ENCODE assay signal across 3 cellular contexts in the genomic region with DNA sequence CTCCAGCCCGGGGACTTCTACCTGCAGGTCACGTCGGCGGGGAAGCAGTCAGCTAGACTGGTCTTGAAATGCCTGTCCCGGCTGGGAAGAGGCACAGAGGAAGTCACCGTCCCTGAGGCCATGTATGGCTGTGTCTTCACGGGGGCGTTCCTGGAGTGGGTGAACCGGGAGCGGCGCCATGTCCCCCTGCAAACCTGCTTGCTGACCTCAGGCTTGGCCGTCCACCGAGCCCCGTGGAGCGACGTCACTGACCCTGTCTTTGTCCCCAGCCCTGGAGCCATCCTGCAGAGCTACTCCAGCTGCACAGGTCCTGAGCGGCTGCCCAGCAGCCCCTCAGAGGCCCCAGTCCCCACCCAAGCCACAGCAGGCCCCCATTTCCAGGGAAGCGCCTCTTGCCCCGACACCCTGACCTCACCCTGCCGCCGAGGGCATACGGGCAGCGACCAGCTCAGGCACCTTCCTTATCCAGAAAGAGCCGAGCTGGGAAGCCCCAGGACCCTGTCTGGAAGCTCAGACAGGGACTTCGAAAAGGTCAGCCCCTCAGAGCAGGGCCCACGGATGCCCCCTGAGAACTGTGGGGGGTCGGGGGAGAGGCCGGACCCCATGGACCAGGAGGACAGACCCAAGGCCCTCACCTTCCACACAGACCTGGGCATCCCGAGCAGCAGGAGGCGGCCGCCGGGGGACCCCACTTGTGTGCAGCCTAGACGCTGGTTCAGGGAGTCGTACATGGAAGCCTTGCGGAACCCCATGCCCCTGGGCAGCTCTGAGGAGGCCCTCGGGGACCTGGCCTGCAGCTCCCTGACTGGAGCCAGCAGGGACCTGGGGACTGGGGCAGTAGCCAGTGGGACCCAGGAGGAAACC.
TF ChIP-seq lines count a peak whose summit lies in the region.

No MANE protein-coding gene starts in this region.

TF ChIP-seq in SK-N-SH, 30 proteins besides CTCF, POLR2A, EP300 and RAD21:
- TF ChIP-seq GABPA (IDR thresholded peaks at IDR 0.05; ENCODE audit: low read depth) = no peak
- TF ChIP-seq, protein P1, sequence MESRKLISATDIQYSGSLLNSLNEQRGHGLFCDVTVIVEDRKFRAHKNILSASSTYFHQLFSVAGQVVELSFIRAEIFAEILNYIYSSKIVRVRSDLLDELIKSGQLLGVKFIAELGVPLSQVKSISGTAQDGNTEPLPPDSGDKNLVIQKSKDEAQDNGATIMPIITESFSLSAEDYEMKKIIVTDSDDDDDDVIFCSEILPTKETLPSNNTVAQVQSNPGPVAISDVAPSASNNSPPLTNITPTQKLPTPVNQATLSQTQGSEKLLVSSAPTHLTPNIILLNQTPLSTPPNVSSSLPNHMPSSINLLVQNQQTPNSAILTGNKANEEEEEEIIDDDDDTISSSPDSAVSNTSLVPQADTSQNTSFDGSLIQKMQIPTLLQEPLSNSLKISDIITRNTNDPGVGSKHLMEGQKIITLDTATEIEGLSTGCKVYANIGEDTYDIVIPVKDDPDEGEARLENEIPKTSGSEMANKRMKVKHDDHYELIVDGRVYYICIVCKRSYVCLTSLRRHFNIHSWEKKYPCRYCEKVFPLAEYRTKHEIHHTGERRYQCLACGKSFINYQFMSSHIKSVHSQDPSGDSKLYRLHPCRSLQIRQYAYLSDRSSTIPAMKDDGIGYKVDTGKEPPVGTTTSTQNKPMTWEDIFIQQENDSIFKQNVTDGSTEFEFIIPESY (IDR thresholded peaks at IDR 0.05; ENCODE audit: borderline replicate concordance, low read depth) = no peak
- no peak for TF ChIP-seq RFX5 (IDR thresholded peaks at IDR 0.05; ENCODE audit: low read length)
- TF ChIP-seq NRF1 (IDR thresholded peaks at IDR 0.05; ENCODE audit: low read depth, low read length) = no peak
- TF ChIP-seq, protein P2, sequence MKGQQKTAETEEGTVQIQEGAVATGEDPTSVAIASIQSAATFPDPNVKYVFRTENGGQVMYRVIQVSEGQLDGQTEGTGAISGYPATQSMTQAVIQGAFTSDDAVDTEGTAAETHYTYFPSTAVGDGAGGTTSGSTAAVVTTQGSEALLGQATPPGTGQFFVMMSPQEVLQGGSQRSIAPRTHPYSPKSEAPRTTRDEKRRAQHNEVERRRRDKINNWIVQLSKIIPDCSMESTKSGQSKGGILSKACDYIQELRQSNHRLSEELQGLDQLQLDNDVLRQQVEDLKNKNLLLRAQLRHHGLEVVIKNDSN (IDR thresholded peaks at IDR 0.05; ENCODE audit: borderline replicate concordance, low read depth) = no peak

TF ChIP-seq in SK-N-SH treated with all-trans-retinoic acid at 6 μM for 48 hours, 23 proteins besides CTCF, POLR2A, EP300 and RAD21:
- TF ChIP-seq ARNTL (CRISPR knock-in tag; IDR thresholded peaks at IDR 0.05; ENCODE audit: borderline replicate concordance, low read depth) (no peak), TCF4 (CRISPR knock-in tag; IDR thresholded peaks at IDR 0.05; ENCODE audit: borderline replicate concordance) (no peak), CSDC2 (CRISPR knock-in tag; IDR thresholded peaks at IDR 0.05) (no peak), OSR1 (CRISPR knock-in tag; IDR thresholded peaks at IDR 0.05) (no peak), TOX (CRISPR knock-in tag; IDR thresholded peaks at IDR 0.05; ENCODE audit: borderline replicate concordance) (no peak), ZNF565 (CRISPR knock-in tag; conservative IDR thresholded peaks at IDR 0.05; ENCODE audit: low read depth) (no peak), ISL1 (CRISPR knock-in tag; IDR thresholded peaks at IDR 0.05) (no peak), ZFP30 (CRISPR knock-in tag; IDR thresholded peaks at IDR 0.05) (no peak)
- TF ChIP-seq, protein P3, sequence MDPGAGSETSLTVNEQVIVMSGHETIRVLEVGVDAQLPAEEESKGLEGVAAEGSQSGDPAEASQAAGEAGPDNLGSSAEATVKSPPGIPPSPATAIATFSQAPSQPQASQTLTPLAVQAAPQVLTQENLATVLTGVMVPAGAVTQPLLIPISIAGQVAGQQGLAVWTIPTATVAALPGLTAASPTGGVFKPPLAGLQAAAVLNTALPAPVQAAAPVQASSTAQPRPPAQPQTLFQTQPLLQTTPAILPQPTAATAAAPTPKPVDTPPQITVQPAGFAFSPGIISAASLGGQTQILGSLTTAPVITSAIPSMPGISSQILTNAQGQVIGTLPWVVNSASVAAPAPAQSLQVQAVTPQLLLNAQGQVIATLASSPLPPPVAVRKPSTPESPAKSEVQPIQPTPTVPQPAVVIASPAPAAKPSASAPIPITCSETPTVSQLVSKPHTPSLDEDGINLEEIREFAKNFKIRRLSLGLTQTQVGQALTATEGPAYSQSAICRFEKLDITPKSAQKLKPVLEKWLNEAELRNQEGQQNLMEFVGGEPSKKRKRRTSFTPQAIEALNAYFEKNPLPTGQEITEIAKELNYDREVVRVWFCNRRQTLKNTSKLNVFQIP (CRISPR knock-in tag; IDR thresholded peaks at IDR 0.05; ENCODE audit: borderline replicate concordance, low read depth) = no peak

TF ChIP-seq in HepG2, 621 proteins besides CTCF, POLR2A, EP300 and RAD21:
- no peak for TF ChIP-seq ZNF441 (CRISPR knock-in tag; IDR thresholded peaks at IDR 0.05; ENCODE audit: borderline replicate concordance)
- no peak for TF ChIP-seq HMG20B (CRISPR knock-in tag; conservative IDR thresholded peaks at IDR 0.05)
- TF ChIP-seq, protein P4, sequence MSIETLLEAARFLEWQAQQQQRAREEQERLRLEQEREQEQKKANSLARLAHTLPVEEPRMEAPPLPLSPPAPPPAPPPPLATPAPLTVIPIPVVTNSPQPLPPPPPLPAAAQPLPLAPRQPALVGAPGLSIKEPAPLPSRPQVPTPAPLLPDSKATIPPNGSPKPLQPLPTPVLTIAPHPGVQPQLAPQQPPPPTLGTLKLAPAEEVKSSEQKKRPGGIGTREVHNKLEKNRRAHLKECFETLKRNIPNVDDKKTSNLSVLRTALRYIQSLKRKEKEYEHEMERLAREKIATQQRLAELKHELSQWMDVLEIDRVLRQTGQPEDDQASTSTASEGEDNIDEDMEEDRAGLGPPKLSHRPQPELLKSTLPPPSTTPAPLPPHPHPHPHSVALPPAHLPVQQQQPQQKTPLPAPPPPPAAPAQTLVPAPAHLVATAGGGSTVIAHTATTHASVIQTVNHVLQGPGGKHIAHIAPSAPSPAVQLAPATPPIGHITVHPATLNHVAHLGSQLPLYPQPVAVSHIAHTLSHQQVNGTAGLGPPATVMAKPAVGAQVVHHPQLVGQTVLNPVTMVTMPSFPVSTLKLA (IDR thresholded peaks at IDR 0.05) = no peak
- TF ChIP-seq ZNF749 (CRISPR knock-in tag; IDR thresholded peaks at IDR 0.05; ENCODE audit: borderline replicate concordance) = no peak
- no peak for TF ChIP-seq HNRNPLL (IDR thresholded peaks at IDR 0.05; ENCODE audit: low read depth, low read length, poor library complexity, severe bottlenecking)
- no peak for TF ChIP-seq ESRRA (CRISPR knock-in tag; IDR thresholded peaks at IDR 0.05; ENCODE audit: low read depth)
- no peak for TF ChIP-seq ZMYM2 (CRISPR knock-in tag; IDR thresholded peaks at IDR 0.05)
